ENCODE assay signal across 8 cellular contexts in the genomic region with DNA sequence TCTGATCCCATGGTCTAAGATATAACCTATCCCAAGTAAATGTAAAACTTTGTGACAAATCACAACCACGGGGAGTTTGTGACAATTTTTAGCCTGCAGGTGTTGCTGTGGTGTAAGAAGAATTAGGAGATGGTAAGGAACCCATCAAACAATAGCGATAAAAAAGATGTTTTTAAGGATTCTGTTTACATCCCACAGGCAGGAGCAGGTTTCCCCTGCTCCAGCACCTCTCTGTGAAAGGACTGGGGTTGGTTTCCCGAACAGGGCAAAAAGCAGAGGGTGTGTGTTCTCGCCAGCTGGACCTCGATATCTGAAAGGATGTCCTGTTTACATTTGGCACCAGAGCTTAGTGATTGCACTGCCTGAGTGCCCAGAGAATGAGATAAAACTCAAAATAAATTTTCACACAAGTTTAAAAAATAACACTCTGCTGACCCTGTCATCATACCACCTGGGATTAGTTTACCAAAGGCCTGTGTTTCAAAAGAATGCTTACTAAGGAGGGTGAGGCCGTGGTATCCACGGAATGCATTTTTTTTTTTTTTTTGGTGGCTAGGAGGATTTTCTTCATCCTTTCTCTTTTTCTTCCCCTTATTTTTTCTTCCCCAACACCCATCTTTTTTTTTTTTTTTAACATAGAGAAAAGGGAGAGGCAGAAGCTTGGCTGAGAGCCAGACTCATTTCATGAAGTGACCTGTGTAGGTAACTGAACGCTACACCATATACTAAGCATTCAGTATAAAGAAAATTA.
DNase-seq lines count a peak whose midpoint lies in the region; ATAC-seq and TF ChIP-seq lines count a peak whose summit lies in the region.

No MANE protein-coding gene starts in this region.

- WGBS in adrenal gland, 4 donors = 57 to 71% (median 61%) methylated on average over 8 of the region's 8 CpGs
- 27% methylated on average over 8 of the region's 8 CpGs for WGBS in right cardiac atrium

- H3K9me3 ChIP-seq in adrenal gland (replicated peaks in 1 of 3) (no peaks in the 10 kb centered on the region), right cardiac atrium (ENCODE audit: control insufficient read depth, low read length) (no peaks in the 10 kb centered on the region), thoracic aorta (no peaks in the 10 kb centered on the region)

- peak; percentile 89 to 91 for ATAC-seq in right cardiac atrium
- ATAC-seq in thoracic aorta (ENCODE audit: insufficient number of reproducible peaks, low FRiP score, low read depth) = no peak
- ATAC-seq in HG03571 (IDR thresholded peaks at IDR 0.05; ENCODE audit: unreplicated experiment) = no peak

- H3K4me3 ChIP-seq in adrenal gland = no peak overlapping the region
- no peak overlapping the region for H3K4me3 ChIP-seq in right cardiac atrium (ENCODE audit: low read length)
- peak overlapping the region; percentile 40 for H3K4me3 ChIP-seq in thoracic aorta

- TF ChIP-seq POLR2A in adrenal gland (IDR thresholded peaks at IDR 0.05) = no peak

- intact Hi-C loops in adrenal gland (cut with DNase I) (no loop called here), right cardiac atrium (cut with DNase I) (no loop called here)

- H3K27me3 ChIP-seq in adrenal gland (no peaks in the 10 kb centered on the region), right cardiac atrium (ENCODE audit: control insufficient read depth, insufficient read depth) (no peaks in the 10 kb centered on the region), thoracic aorta (replicated peaks; ENCODE audit: insufficient read depth) (no peaks in the 10 kb centered on the region)

- H3K36me3 ChIP-seq in adrenal gland (replicated peaks in 1 of 2) (no peaks in the 10 kb centered on the region), thoracic aorta (no peaks in the 10 kb centered on the region)

- H3K27ac ChIP-seq in adrenal gland (peak overlapping the region in 1 of 5 donors; percentile 37), right cardiac atrium (ENCODE audit: low read length) (peak overlapping the region; percentile 67), thoracic aorta (peak overlapping the region; percentile 51 to 61)

- no peaks in the 10 kb centered on the region for H3K4me1 ChIP-seq in adrenal gland (replicated peaks in 1 of 2)
- peaks cover 3% of the 10 kb centered on the region for H3K4me1 ChIP-seq in right cardiac atrium (ENCODE audit: control insufficient read depth, insufficient read depth, low read length)
- peaks cover 29 to 41% of the 10 kb centered on the region in 2 donors for H3K4me1 ChIP-seq in thoracic aorta (ENCODE audit: control insufficient read depth in 1 of 2, low read depth in 2 of 2)

- TF ChIP-seq CTCF in adrenal gland (IDR thresholded peaks at IDR 0.05) = no peak
- TF ChIP-seq CTCF in thoracic aorta (IDR thresholded peaks at IDR 0.05) = no peak

- DNase-seq in HS-5 (ENCODE audit: low read depth) = peak; percentile 33
- peak in 5 of 7 donors; percentile 23 to 60 (median 34) for DNase-seq in adrenal gland
- peak in 2 of 3 donors; percentile 33 to 64 for DNase-seq in right cardiac atrium
- no peak for DNase-seq in thoracic aorta (ENCODE audit: low spot score)
- no peak for DNase-seq in GF-D8 (lab: John Stamatoyannopoulos, UW)
- DNase-seq in NCI-H510A treated with DMSO at 0.1 percent for 48 hours (lab: John Stamatoyannopoulos, UW) = no peak
- DNase-seq in putamen (ENCODE audit: low spot score) = no peak

Comparison
In these comparisons a context has a peak if more than half of its experiments do, and no peak if none do; other contexts are left out.
1. DNase-seq: peak in HS-5 (single experiment), adrenal gland (5 of 7) and right cardiac atrium (2 of 3); none in thoracic aorta (single experiment), GF-D8 (single experiment), NCI-H510A treated with DMSO at 0.1 percent for 48 hours (single experiment) and putamen (single experiment).
2. ATAC-seq: peak in right cardiac atrium (2 of 2); none in thoracic aorta (single experiment) and HG03571 (single experiment).